ENCODE assay signal across 24 cellular contexts in genomic region chr4:159540038-159540437, GRCh38.
"Had no signal": no experiment of that assay in that cellular context is flagged by ENCODE, and none has a peak within 500 bp of the region (broad histone marks: within the 10 kb centered on the region; RNA-seq: fewer than 3 reads in every experiment).

No MANE protein-coding gene starts in this region.

- H3K9me3 Mint-ChIP-seq: activated CD4-positive, alpha-beta memory T cell treated with anti-CD3 and anti-CD28 coated beads, Interleukin-2, amount 10 ng/mL, durations not matched to agents 7 days and 5 days had no signal

- H3K27ac ChIP-seq: breast epithelium, Peyer's patch, RWPE1, SJSA1, VCaP had no signal

- H3K4me1 Mint-ChIP-seq: activated CD4-positive, alpha-beta memory T cell treated with anti-CD3 and anti-CD28 coated beads, Interleukin-2, amount 10 ng/mL, durations not matched to agents 7 days and 5 days; activated CD4-positive, alpha-beta T cell treated with anti-CD3 and anti-CD28 coated beads for 36 hours; activated T-helper 17 cell treated with anti-CD3 and anti-CD28 coated beads, Interleukin-2, amount 50 U/mL, for 72 hours; T-helper 17 cell had no signal

- H3K4me3 ChIP-seq: breast epithelium, Peyer's patch, SJSA1 had no signal

- H3K9me3 ChIP-seq: SJSA1 had no signal

- H3K36me3 ChIP-seq: breast epithelium, Peyer's patch, SJSA1 had no signal

- H3K4me3 Mint-ChIP-seq: activated CD4-positive, alpha-beta memory T cell treated with anti-CD3 and anti-CD28 coated beads, Interleukin-2, amount 10 ng/mL, durations not matched to agents 7 days and 5 days; activated CD4-positive, alpha-beta T cell treated with anti-CD3 and anti-CD28 coated beads for 36 hours; activated naive CD4-positive, alpha-beta T cell treated with anti-CD3 and anti-CD28 coated beads for 36 hours; activated naive CD8-positive, alpha-beta T cell; activated T-helper 17 cell treated with anti-CD3 and anti-CD28 coated beads, Interleukin-2, amount 50 U/mL, for 72 hours; T-helper 17 cell had no signal

- ATAC-seq: activated CD4-positive, alpha-beta T cell treated with anti-CD3 and anti-CD28 coated beads for 36 hours; activated T-helper 17 cell treated with anti-CD3 and anti-CD28 coated beads, Interleukin-2, amount 50 U/mL, for 72 hours; T-helper 17 cell had no signal

- H3K4me1 ChIP-seq: breast epithelium, Peyer's patch, SJSA1 had no signal

- H3K27me3 Mint-ChIP-seq: activated CD4-positive, alpha-beta memory T cell treated with anti-CD3 and anti-CD28 coated beads, Interleukin-2, amount 10 ng/mL, durations not matched to agents 7 days and 5 days; activated CD4-positive, alpha-beta T cell treated with anti-CD3 and anti-CD28 coated beads for 36 hours had no signal

- H3K27ac Mint-ChIP-seq: activated CD4-positive, alpha-beta memory T cell treated with anti-CD3 and anti-CD28 coated beads, Interleukin-2, amount 10 ng/mL, durations not matched to agents 7 days and 5 days; activated CD4-positive, alpha-beta T cell treated with anti-CD3 and anti-CD28 coated beads for 36 hours; activated naive CD4-positive, alpha-beta T cell treated with anti-CD3 and anti-CD28 coated beads for 36 hours; activated naive CD8-positive, alpha-beta T cell; activated T-helper 17 cell treated with anti-CD3 and anti-CD28 coated beads, Interleukin-2, amount 50 U/mL, for 72 hours; T-helper 17 cell had no signal

- DNase-seq: activated CD4-positive, alpha-beta memory T cell treated with anti-CD3 and anti-CD28 coated beads, Interleukin-2, amount 10 ng/mL, durations not matched to agents 7 days and 5 days; activated CD4-positive, alpha-beta T cell treated with anti-CD3 and anti-CD28 coated beads for 36 hours; activated CD4-positive, alpha-beta T cell treated with anti-CD3 and anti-CD28 coated beads, Interleukin-2, amount 50 U/mL, for 1 hour; activated gamma-delta T cell; activated naive CD4-positive, alpha-beta T cell treated with anti-CD3 and anti-CD28 coated beads for 36 hours; activated T-cell treated with anti-CD3 and anti-CD28 coated beads for 4 hours; activated T-cell treated with anti-CD3 and anti-CD28 coated beads, Interleukin-2, amount 50 U/mL, for 48 hours; anterior cingulate cortex; caudate nucleus; KG1; NCI-H1092; NCI-H1930; NCI-H446; NCI-H524; Peyer's patch; Right ventricle myocardium superior; T-helper 17 cell; T1000 had no signal

- H3K27me3 ChIP-seq: breast epithelium, Peyer's patch had no signal
